In genomic region chr1:108643492-108644333, GRCh38 we compare ENCODE assay signal across 8 cellular contexts. TPM values are rescaled to one million over a fixed set of nuclear protein-coding genes. Genes with fewer than 3 reads are reported as not detected.
DNase-seq lines count a peak whose midpoint lies in the region; ATAC-seq lines count a peak whose summit lies in the region.

No MANE protein-coding gene starts in this region.

- no peak overlapping the region for H4K8ac ChIP-seq in neuronal stem cell (ENCODE audit: low read depth, low read length)

- H3K4me2 ChIP-seq in neuronal stem cell (ENCODE audit: insufficient read depth, low read length, poor library complexity, severe bottlenecking) = no peak overlapping the region

- no CpG with 5 or more reads among the region's 3 CpGs for WGBS in neuronal stem cell (ENCODE audit: extremely low coverage in 2 of 2, insufficient read length in 2 of 2, insufficient replicate concordance in 1 of 2), 2 donors

- H3K27me3 ChIP-seq in neuronal stem cell (ENCODE audit: control insufficient read depth in 3 of 3, insufficient read depth in 3 of 3, low read depth in 1 of 3, low read length in 3 of 3) = no peaks in the 10 kb centered on the region

- no peak overlapping the region for H3K4me3 ChIP-seq in neuronal stem cell (ENCODE audit: low read length in 2 of 2)

- H3K23ac ChIP-seq in neuronal stem cell (ENCODE audit: low read depth, low read length, poor library complexity) = no peak overlapping the region

- H3K36me3 Mint-ChIP-seq in activated CD4-positive, alpha-beta memory T cell treated with anti-CD3 and anti-CD28 coated beads for 36 hours = peaks cover 25% of the 10 kb centered on the region

- no peaks in the 10 kb centered on the region for H3K79me1 ChIP-seq in neuronal stem cell (ENCODE audit: low read depth, low read length)

- peak overlapping the region; percentile 95 for H3K27ac Mint-ChIP-seq in activated CD4-positive, alpha-beta memory T cell treated with anti-CD3 and anti-CD28 coated beads for 36 hours

- no peaks in the 10 kb centered on the region for H3K36me3 ChIP-seq in neuronal stem cell (replicated peaks in 1 of 2; ENCODE audit: control insufficient read depth in 2 of 2, insufficient read depth in 2 of 2, low read length in 2 of 2)

- ATAC-seq in HG03108 (IDR thresholded peaks at IDR 0.05; ENCODE audit: unreplicated experiment) = peak; percentile 51

- CTCF ChIA-PET in activated CD4-positive, alpha-beta memory T cell treated with anti-CD3 and anti-CD28 coated beads for 36 hours (lab: Charles Lee) = interaction anchor here (0.6 to 5.5 kb wide), 31 partner anchors 10 to 861 kb away, joined by 3 to 102 read pairs (median 4); partner anchors contain the start of genes EEIG2, HENMT1, PRPF38B and SLC25A24

- no peaks in the 10 kb centered on the region for H3K9me3 ChIP-seq in neuronal stem cell (replicated peaks in 1 of 2; ENCODE audit: control insufficient read depth in 2 of 2, insufficient read depth in 1 of 2, low read depth in 1 of 2, low read length in 2 of 2)

- intact Hi-C loops in activated CD4-positive, alpha-beta memory T cell treated with anti-CD3 and anti-CD28 coated beads for 36 hours (cut with micrococcal nuclease) = loop anchor here (1.0 to 10.0 kb wide), 7 partner anchors 52 to 859 kb away; partner anchors contain the start of genes SLC25A24 and STXBP3

- no peaks in the 10 kb centered on the region for H3K27me3 Mint-ChIP-seq in activated CD4-positive, alpha-beta memory T cell treated with anti-CD3 and anti-CD28 coated beads for 36 hours

- POLR2A ChIA-PET in activated CD4-positive, alpha-beta memory T cell treated with anti-CD3 and anti-CD28 coated beads for 36 hours (lab: Charles Lee) = interaction anchor here (0.8 to 2.9 kb wide), 6 partner anchors 14 to 83 kb away, joined by 3 to 34 read pairs (median 8); partner anchors contain the start of genes EEIG2, HENMT1 and PRPF38B

- no peak overlapping the region for H3K14ac ChIP-seq in neuronal stem cell (ENCODE audit: low read length)

- no peak overlapping the region for H2AFZ ChIP-seq in neuronal stem cell (ENCODE audit: low read length)

- H3K4me1 Mint-ChIP-seq in activated CD4-positive, alpha-beta memory T cell treated with anti-CD3 and anti-CD28 coated beads for 36 hours (ENCODE audit: low read depth) = peaks cover 61% of the 10 kb centered on the region

- H3K4me1 ChIP-seq in neuronal stem cell (ENCODE audit: control insufficient read depth in 2 of 2, insufficient read depth in 1 of 2, low read depth in 1 of 2, low read length in 2 of 2) = peaks cover 0 to 6% of the 10 kb centered on the region in 2 donors

- H2BK15ac ChIP-seq in neuronal stem cell (ENCODE audit: low read length) = no peak overlapping the region

- H2BK12ac ChIP-seq in neuronal stem cell (ENCODE audit: low read length) = no peak overlapping the region

- H3K27ac ChIP-seq in neuronal stem cell (replicated peaks; ENCODE audit: low read length) = no peak overlapping the region

- H2AK5ac ChIP-seq in neuronal stem cell (ENCODE audit: low read depth, low read length) = no peak overlapping the region

- H2BK5ac ChIP-seq in neuronal stem cell (ENCODE audit: low read length) = no peak overlapping the region

- H2BK120ac ChIP-seq in neuronal stem cell (ENCODE audit: low read depth, low read length) = no peak overlapping the region

- peak; percentile 36 to 56 for DNase-seq in NCI-H2081 (lab: John Stamatoyannopoulos, UW)
- DNase-seq in NCI-H2081 treated with DMSO at 0.1 percent for 48 hours (lab: John Stamatoyannopoulos, UW) = no peak
- peak; percentile 83 for DNase-seq in NCI-H510A treated with DMSO at 0.1 percent for 48 hours (lab: John Stamatoyannopoulos, UW)
- DNase-seq in activated CD4-positive, alpha-beta memory T cell treated with anti-CD3 and anti-CD28 coated beads for 36 hours = peak; percentile 49
- DNase-seq in fibroblast of peridontal ligament (ENCODE audit: extremely low read depth) = peak; percentile 90
- peak; percentile 17 for DNase-seq in neuronal stem cell (ENCODE audit: low spot score)
- DNase-seq in 8988T = no peak

- H4K91ac ChIP-seq in neuronal stem cell (ENCODE audit: low read depth, low read length, poor library complexity) = no peak overlapping the region

- H3K4me3 Mint-ChIP-seq in activated CD4-positive, alpha-beta memory T cell treated with anti-CD3 and anti-CD28 coated beads for 36 hours = no peak overlapping the region

- no peak overlapping the region for H3K4ac ChIP-seq in neuronal stem cell (ENCODE audit: low read length)

- no peak overlapping the region for H3K9ac ChIP-seq in neuronal stem cell (ENCODE audit: low read depth, low read length, poor library complexity)

- H3K9me3 Mint-ChIP-seq in activated CD4-positive, alpha-beta memory T cell treated with anti-CD3 and anti-CD28 coated beads for 36 hours = peaks cover 4% of the 10 kb centered on the region

- H3K18ac ChIP-seq in neuronal stem cell (ENCODE audit: low read length) = no peak overlapping the region

RNA-seq across cellular contexts. Expression of gene HENMT1, which starts 17.2 kb away (rescaled TPM):
- 10 to 100 TPM; 25.6 to 25.8 TPM for total RNA-seq in activated CD4-positive, alpha-beta memory T cell treated with anti-CD3 and anti-CD28 coated beads for 36 hours
- 2.2 TPM for polyA plus RNA-seq in neuronal stem cell (2013, experiment 1 of 2)
- polyA plus RNA-seq in neuronal stem cell (2013, experiment 2 of 2) = 2.0 TPM

RNA-seq across cellular contexts. Expression of gene PRPF38B, which starts 48.4 kb away (rescaled TPM):
- 10 to 100 TPM; 57.0 to 63.5 TPM for total RNA-seq in activated CD4-positive, alpha-beta memory T cell treated with anti-CD3 and anti-CD28 coated beads for 36 hours
- 47.2 TPM for polyA plus RNA-seq in neuronal stem cell (2013, experiment 1 of 2)
- 47.9 TPM for polyA plus RNA-seq in neuronal stem cell (2013, experiment 2 of 2)

Comparison
In these comparisons a context has a peak if more than half of its experiments do, and no peak if none do; other contexts are left out.
1. DNase-seq: peak in NCI-H2081 (2 of 2), NCI-H510A treated with DMSO at 0.1 percent for 48 hours (single experiment), activated CD4-positive, alpha-beta memory T cell treated with anti-CD3 and anti-CD28 coated beads for 36 hours (single experiment), fibroblast of peridontal ligament (single experiment) and neuronal stem cell (single experiment); none in NCI-H2081 treated with DMSO at 0.1 percent for 48 hours (single experiment) and 8988T (single experiment).